In the genomic region with DNA sequence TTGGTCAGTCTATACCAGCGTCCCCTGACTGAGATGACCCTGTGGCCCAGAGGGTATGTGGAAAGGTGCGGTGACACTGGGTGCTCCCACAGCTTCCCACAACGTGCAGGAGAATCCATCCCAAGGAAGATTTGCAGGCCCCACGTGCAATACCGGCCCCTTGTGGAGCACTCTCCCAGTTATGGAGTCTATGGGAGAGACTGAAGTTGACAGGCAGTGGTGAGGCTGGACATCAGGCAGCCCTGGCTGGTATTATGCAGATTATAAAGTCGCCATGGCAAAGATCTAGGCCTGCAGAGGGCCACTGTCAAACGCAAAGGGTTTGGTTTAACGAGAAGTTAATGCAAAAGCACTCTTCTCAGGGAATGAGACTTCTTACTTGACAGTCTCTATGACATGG, we compare ENCODE assay signal across 2 cellular contexts.
TF ChIP-seq lines count a peak whose summit lies in the region.

No MANE protein-coding gene starts in this region.

TF ChIP-seq in SK-N-SH, 30 proteins besides CTCF, POLR2A, EP300 and RAD21 (continued from another document):
- TF ChIP-seq, protein P1, sequence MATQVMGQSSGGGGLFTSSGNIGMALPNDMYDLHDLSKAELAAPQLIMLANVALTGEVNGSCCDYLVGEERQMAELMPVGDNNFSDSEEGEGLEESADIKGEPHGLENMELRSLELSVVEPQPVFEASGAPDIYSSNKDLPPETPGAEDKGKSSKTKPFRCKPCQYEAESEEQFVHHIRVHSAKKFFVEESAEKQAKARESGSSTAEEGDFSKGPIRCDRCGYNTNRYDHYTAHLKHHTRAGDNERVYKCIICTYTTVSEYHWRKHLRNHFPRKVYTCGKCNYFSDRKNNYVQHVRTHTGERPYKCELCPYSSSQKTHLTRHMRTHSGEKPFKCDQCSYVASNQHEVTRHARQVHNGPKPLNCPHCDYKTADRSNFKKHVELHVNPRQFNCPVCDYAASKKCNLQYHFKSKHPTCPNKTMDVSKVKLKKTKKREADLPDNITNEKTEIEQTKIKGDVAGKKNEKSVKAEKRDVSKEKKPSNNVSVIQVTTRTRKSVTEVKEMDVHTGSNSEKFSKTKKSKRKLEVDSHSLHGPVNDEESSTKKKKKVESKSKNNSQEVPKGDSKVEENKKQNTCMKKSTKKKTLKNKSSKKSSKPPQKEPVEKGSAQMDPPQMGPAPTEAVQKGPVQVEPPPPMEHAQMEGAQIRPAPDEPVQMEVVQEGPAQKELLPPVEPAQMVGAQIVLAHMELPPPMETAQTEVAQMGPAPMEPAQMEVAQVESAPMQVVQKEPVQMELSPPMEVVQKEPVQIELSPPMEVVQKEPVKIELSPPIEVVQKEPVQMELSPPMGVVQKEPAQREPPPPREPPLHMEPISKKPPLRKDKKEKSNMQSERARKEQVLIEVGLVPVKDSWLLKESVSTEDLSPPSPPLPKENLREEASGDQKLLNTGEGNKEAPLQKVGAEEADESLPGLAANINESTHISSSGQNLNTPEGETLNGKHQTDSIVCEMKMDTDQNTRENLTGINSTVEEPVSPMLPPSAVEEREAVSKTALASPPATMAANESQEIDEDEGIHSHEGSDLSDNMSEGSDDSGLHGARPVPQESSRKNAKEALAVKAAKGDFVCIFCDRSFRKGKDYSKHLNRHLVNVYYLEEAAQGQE (IDR thresholded peaks at IDR 0.05; ENCODE audit: low read depth, low read length): no peak
- TF ChIP-seq, protein P2, sequence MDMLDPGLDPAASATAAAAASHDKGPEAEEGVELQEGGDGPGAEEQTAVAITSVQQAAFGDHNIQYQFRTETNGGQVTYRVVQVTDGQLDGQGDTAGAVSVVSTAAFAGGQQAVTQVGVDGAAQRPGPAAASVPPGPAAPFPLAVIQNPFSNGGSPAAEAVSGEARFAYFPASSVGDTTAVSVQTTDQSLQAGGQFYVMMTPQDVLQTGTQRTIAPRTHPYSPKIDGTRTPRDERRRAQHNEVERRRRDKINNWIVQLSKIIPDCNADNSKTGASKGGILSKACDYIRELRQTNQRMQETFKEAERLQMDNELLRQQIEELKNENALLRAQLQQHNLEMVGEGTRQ (IDR thresholded peaks at IDR 0.05; ENCODE audit: borderline replicate concordance, low read depth, low read length): no peak
- TF ChIP-seq TCF12 (IDR thresholded peaks at IDR 0.05) (no peak), SIN3A (IDR thresholded peaks at IDR 0.05; ENCODE audit: borderline replicate concordance, low read depth, low read length) (no peak), POLR2AphosphoS5 (IDR thresholded peaks at IDR 0.05; ENCODE audit: low read depth, low read length) (no peak), FOXJ3 (CRISPR knock-in tag; IDR thresholded peaks at IDR 0.05) (no peak), TEAD4 (IDR thresholded peaks at IDR 0.05; ENCODE audit: borderline replicate concordance, insufficient read depth) (no peak), RCOR1 (IDR thresholded peaks at IDR 0.05; ENCODE audit: low read length) (no peak), NFIC (IDR thresholded peaks at IDR 0.05; ENCODE audit: borderline replicate concordance) (no peak), GABPA (IDR thresholded peaks at IDR 0.05; ENCODE audit: low read depth) (no peak)
- TF ChIP-seq, protein P3, sequence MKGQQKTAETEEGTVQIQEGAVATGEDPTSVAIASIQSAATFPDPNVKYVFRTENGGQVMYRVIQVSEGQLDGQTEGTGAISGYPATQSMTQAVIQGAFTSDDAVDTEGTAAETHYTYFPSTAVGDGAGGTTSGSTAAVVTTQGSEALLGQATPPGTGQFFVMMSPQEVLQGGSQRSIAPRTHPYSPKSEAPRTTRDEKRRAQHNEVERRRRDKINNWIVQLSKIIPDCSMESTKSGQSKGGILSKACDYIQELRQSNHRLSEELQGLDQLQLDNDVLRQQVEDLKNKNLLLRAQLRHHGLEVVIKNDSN (IDR thresholded peaks at IDR 0.05; ENCODE audit: borderline replicate concordance, low read depth): no peak
- TF ChIP-seq, protein P4, sequence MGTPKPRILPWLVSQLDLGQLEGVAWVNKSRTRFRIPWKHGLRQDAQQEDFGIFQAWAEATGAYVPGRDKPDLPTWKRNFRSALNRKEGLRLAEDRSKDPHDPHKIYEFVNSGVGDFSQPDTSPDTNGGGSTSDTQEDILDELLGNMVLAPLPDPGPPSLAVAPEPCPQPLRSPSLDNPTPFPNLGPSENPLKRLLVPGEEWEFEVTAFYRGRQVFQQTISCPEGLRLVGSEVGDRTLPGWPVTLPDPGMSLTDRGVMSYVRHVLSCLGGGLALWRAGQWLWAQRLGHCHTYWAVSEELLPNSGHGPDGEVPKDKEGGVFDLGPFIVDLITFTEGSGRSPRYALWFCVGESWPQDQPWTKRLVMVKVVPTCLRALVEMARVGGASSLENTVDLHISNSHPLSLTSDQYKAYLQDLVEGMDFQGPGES (IDR thresholded peaks at IDR 0.05; ENCODE audit: low read depth, low read length): no peak
- TF ChIP-seq, protein P5, sequence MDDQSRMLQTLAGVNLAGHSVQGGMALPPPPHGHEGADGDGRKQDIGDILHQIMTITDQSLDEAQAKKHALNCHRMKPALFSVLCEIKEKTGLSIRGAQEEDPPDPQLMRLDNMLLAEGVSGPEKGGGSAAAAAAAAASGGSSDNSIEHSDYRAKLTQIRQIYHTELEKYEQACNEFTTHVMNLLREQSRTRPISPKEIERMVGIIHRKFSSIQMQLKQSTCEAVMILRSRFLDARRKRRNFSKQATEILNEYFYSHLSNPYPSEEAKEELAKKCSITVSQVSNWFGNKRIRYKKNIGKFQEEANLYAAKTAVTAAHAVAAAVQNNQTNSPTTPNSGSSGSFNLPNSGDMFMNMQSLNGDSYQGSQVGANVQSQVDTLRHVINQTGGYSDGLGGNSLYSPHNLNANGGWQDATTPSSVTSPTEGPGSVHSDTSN (IDR thresholded peaks at IDR 0.05): no peak

TF ChIP-seq in SK-N-SH treated with all-trans-retinoic acid at 6 μM for 48 hours, 23 proteins besides CTCF, POLR2A, EP300 and RAD21 (continued from another document):
- TF ChIP-seq, protein P6, sequence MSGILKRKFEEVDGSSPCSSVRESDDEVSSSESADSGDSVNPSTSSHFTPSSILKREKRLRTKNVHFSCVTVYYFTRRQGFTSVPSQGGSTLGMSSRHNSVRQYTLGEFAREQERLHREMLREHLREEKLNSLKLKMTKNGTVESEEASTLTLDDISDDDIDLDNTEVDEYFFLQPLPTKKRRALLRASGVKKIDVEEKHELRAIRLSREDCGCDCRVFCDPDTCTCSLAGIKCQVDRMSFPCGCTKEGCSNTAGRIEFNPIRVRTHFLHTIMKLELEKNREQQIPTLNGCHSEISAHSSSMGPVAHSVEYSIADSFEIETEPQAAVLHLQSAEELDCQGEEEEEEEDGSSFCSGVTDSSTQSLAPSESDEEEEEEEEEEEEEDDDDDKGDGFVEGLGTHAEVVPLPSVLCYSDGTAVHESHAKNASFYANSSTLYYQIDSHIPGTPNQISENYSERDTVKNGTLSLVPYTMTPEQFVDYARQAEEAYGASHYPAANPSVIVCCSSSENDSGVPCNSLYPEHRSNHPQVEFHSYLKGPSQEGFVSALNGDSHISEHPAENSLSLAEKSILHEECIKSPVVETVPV (CRISPR knock-in tag; IDR thresholded peaks at IDR 0.05): no peak
- no peak for TF ChIP-seq PPARA (CRISPR knock-in tag; IDR thresholded peaks at IDR 0.05; ENCODE audit: borderline replicate concordance)
- TF ChIP-seq, protein P7, sequence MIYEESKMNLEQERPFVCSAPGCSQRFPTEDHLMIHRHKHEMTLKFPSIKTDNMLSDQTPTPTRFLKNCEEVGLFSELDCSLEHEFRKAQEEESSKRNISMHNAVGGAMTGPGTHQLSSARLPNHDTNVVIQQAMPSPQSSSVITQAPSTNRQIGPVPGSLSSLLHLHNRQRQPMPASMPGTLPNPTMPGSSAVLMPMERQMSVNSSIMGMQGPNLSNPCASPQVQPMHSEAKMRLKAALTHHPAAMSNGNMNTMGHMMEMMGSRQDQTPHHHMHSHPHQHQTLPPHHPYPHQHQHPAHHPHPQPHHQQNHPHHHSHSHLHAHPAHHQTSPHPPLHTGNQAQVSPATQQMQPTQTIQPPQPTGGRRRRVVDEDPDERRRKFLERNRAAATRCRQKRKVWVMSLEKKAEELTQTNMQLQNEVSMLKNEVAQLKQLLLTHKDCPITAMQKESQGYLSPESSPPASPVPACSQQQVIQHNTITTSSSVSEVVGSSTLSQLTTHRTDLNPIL (CRISPR knock-in tag; IDR thresholded peaks at IDR 0.05; ENCODE audit: low read depth): no peak
- TF ChIP-seq ISL1 (CRISPR knock-in tag; IDR thresholded peaks at IDR 0.05): no peak
- TF ChIP-seq GLIS3 (CRISPR knock-in tag; IDR thresholded peaks at IDR 0.05): no peak
- TF ChIP-seq BACH2 (CRISPR knock-in tag; IDR thresholded peaks at IDR 0.05; ENCODE audit: borderline replicate concordance): no peak
- TF ChIP-seq SNAI2 (CRISPR knock-in tag; IDR thresholded peaks at IDR 0.05): no peak
- no peak for TF ChIP-seq RARB (CRISPR knock-in tag; IDR thresholded peaks at IDR 0.05)
- no peak for TF ChIP-seq ZC3H10 (CRISPR knock-in tag; IDR thresholded peaks at IDR 0.05)
- TF ChIP-seq ZNF8 (CRISPR knock-in tag; IDR thresholded peaks at IDR 0.05): no peak
- TF ChIP-seq ZNF70 (CRISPR knock-in tag; IDR thresholded peaks at IDR 0.05): no peak
- TF ChIP-seq ESRRG (CRISPR knock-in tag; IDR thresholded peaks at IDR 0.05): no peak
- no peak for TF ChIP-seq OSR1 (CRISPR knock-in tag; IDR thresholded peaks at IDR 0.05)
- TF ChIP-seq, protein P8, sequence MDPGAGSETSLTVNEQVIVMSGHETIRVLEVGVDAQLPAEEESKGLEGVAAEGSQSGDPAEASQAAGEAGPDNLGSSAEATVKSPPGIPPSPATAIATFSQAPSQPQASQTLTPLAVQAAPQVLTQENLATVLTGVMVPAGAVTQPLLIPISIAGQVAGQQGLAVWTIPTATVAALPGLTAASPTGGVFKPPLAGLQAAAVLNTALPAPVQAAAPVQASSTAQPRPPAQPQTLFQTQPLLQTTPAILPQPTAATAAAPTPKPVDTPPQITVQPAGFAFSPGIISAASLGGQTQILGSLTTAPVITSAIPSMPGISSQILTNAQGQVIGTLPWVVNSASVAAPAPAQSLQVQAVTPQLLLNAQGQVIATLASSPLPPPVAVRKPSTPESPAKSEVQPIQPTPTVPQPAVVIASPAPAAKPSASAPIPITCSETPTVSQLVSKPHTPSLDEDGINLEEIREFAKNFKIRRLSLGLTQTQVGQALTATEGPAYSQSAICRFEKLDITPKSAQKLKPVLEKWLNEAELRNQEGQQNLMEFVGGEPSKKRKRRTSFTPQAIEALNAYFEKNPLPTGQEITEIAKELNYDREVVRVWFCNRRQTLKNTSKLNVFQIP (CRISPR knock-in tag; IDR thresholded peaks at IDR 0.05; ENCODE audit: borderline replicate concordance, low read depth): no peak
- no peak for TF ChIP-seq TOX (CRISPR knock-in tag; IDR thresholded peaks at IDR 0.05; ENCODE audit: borderline replicate concordance)
- no peak for TF ChIP-seq ZFP3 (CRISPR knock-in tag; IDR thresholded peaks at IDR 0.05)
- TF ChIP-seq, protein P9, sequence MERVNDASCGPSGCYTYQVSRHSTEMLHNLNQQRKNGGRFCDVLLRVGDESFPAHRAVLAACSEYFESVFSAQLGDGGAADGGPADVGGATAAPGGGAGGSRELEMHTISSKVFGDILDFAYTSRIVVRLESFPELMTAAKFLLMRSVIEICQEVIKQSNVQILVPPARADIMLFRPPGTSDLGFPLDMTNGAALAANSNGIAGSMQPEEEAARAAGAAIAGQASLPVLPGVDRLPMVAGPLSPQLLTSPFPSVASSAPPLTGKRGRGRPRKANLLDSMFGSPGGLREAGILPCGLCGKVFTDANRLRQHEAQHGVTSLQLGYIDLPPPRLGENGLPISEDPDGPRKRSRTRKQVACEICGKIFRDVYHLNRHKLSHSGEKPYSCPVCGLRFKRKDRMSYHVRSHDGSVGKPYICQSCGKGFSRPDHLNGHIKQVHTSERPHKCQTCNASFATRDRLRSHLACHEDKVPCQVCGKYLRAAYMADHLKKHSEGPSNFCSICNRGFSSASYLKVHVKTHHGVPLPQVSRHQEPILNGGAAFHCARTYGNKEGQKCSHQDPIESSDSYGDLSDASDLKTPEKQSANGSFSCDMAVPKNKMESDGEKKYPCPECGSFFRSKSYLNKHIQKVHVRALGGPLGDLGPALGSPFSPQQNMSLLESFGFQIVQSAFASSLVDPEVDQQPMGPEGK (CRISPR knock-in tag; IDR thresholded peaks at IDR 0.05; ENCODE audit: borderline replicate concordance): no peak
TF ChIP-seq in SK-N-SH treated with all-trans-retinoic acid at 6 μM for 48 hours: peak in this region for 0.
